1 cellular context compared by ENCODE assay signal in genomic region chr6:25205629-25206028, GRCh38.
"Had no signal": no experiment of that assay in that cellular context is flagged by ENCODE, and none has a peak within 500 bp of the region (broad histone marks: within the 10 kb centered on the region; RNA-seq: fewer than 3 reads in every experiment).

No MANE protein-coding gene starts in this region.

- H3K4me3 ChIP-seq: GM12878 had no signal

- ATAC-seq: GM12878 had no signal
